In genomic region chr1:205429742-205430464, GRCh38 we compare ENCODE assay signal across 9 cellular contexts. TPM values are rescaled to one million over a fixed set of nuclear protein-coding genes. Genes with fewer than 3 reads are reported as not detected.
DNase-seq lines count a peak whose midpoint lies in the region; ATAC-seq, FAIRE-seq and TF ChIP-seq lines count a peak whose summit lies in the region.
"Had no signal": no experiment of that assay in that cellular context is flagged by ENCODE, and none has a peak within 500 bp of the region (broad histone marks: within the 10 kb centered on the region; RNA-seq: fewer than 3 reads in every experiment).

No MANE protein-coding gene starts in this region.

- POLR2A ChIA-PET in K562 (lab: Yijun Ruan, JAX): interaction anchor here (0.7 kb wide), 2 partner anchors 20 to 45 kb away, joined by 3 read pairs; no protein-coding TSS in a partner anchor

- no peak for DNase-seq in activated T-cell treated with anti-CD3 and anti-CD28 coated beads, Interleukin-2, amount 50 U/mL, for 4 hours
- DNase-seq in activated T-cell treated with anti-CD3 and anti-CD28 coated beads, Interleukin-2, amount 50 U/mL, for 1 hour: no peak
- no peak for DNase-seq in K562 (ENCODE audit: extremely low read depth in 1 of 4, low spot score in 3 of 4)
- DNase-seq in lower lobe of right lung: no peak
- DNase-seq in H54 (ENCODE audit: insufficient read length, low spot score): no peak
- DNase-seq in NCI-H2196 (lab: John Stamatoyannopoulos, UW; ENCODE audit: unreplicated experiment): no peak

- in situ Hi-C loops in K562 (cut with MboI): no loop called here

- no TSS peak for BruUV-seq in K562 (replicated peaks; lab: Mats Ljungman, UMichigan)

- H3K27me3 Mint-ChIP-seq in activated T-cell treated with anti-CD3 and anti-CD28 coated beads, Interleukin-2, amount 50 U/mL, for 4 hours (ENCODE audit: low read depth): peaks cover 14% of the 10 kb centered on the region

- H3K4me1 ChIP-seq in K562 (replicated peaks in 1 of 2; ENCODE audit: control insufficient read depth in 2 of 2, insufficient read depth in 2 of 2, low read length in 2 of 2): peaks cover 6% of the 10 kb centered on the region in 2 experiments; a peak in 4 of 5 replicates
- peaks cover 7% of the 10 kb centered on the region for H3K4me1 ChIP-seq in lower lobe of right lung
- H3K4me1 ChIP-seq in subcutaneous abdominal adipose tissue (ENCODE audit: control insufficient read depth in 5 of 5, insufficient read depth in 5 of 5, low read length in 5 of 5): peaks cover 0 to 12% (median 9%) of the 10 kb centered on the region in 5 donors

- H3K9ac ChIP-seq in K562 (ENCODE audit: insufficient read depth in 1 of 2, low read depth in 2 of 2, low read length in 2 of 2): no peak overlapping the region
- H3K9ac ChIP-seq in subcutaneous abdominal adipose tissue (ENCODE audit: low read length in 5 of 5): peak overlapping the region in 1 of 5 donors; percentile 57

- 20% methylated on average over 19 of the region's 19 CpGs for WGBS in K562 (ENCODE audit: insufficient coverage, low coverage, missing lambda C conversion rate)

- no peak for ATAC-seq in activated T-cell treated with anti-CD3 and anti-CD28 coated beads, Interleukin-2, amount 50 U/mL, for 4 hours
- ATAC-seq in K562: no peak
- no peak for ATAC-seq in lower lobe of right lung
- ATAC-seq in HG03469 (IDR thresholded peaks at IDR 0.05; ENCODE audit: unreplicated experiment): no peak
- ATAC-seq: SK-N-SH treated with all-trans-retinoic acid at 6 μM for 48 hours had no signal

- intact Hi-C loops in K562 (cut with micrococcal nuclease) (loop anchor here (2.0 to 10.0 kb wide), 3 partner anchors 33 to 75 kb away; partner anchors contain the start of gene KLHDC8A), lower lobe of right lung (cut with DNase I) (no loop called here)

- H3K36me3 Mint-ChIP-seq in activated T-cell treated with anti-CD3 and anti-CD28 coated beads, Interleukin-2, amount 50 U/mL, for 4 hours (ENCODE audit: insufficient read depth): no peaks in the 10 kb centered on the region

- H3K4me3 ChIP-seq in K562 (peak overlapping the region; percentile 46; the same call in 1 of the 2 replicates), lower lobe of right lung (peak overlapping the region; percentile 57), subcutaneous abdominal adipose tissue (ENCODE audit: low read depth in 1 of 5, low read length in 5 of 5) (peak overlapping the region; percentile 56 to 66 (median 65))

- peaks cover 24 to 62% of the 10 kb centered on the region in 2 experiments for H3K27me3 ChIP-seq in K562 (ENCODE audit: control insufficient read depth in 2 of 2, insufficient read depth in 2 of 2, low read length in 2 of 2)
- no peaks in the 10 kb centered on the region for H3K27me3 ChIP-seq in lower lobe of right lung (ENCODE audit: low read depth)
- peaks cover 4 to 18% (median 16%) of the 10 kb centered on the region in 5 donors for H3K27me3 ChIP-seq in subcutaneous abdominal adipose tissue (ENCODE audit: control insufficient read depth in 5 of 5, insufficient read depth in 4 of 5, low read length in 5 of 5)

- TF ChIP-seq CTCF in K562 (IDR thresholded peaks at IDR 0.05 in 2 of 3, conservative IDR thresholded peaks at IDR 0.05 in 1 of 3; ENCODE audit: insufficient read depth in 2 of 3, low read depth in 1 of 3, low read length in 3 of 3): no peak
- TF ChIP-seq CTCF in lower lobe of right lung (IDR thresholded peaks at IDR 0.05): no peak

- H3K4me1 Mint-ChIP-seq in activated T-cell treated with anti-CD3 and anti-CD28 coated beads, Interleukin-2, amount 50 U/mL, for 4 hours (ENCODE audit: low read depth): peaks cover 8% of the 10 kb centered on the region

- no peak overlapping the region for H3K27ac ChIP-seq in K562 (ENCODE audit: extremely low read depth, low read depth, low read length)
- no peak overlapping the region for H3K27ac ChIP-seq in lower lobe of right lung
- H3K27ac ChIP-seq in subcutaneous abdominal adipose tissue (ENCODE audit: low read depth, low read length): no peak overlapping the region

- no peak for TF ChIP-seq RAD21 in K562 (CRISPR knock-in tag; conservative IDR thresholded peaks at IDR 0.05 in 1 of 2, IDR thresholded peaks at IDR 0.05 in 1 of 2)

- H3K4me3 Mint-ChIP-seq in activated T-cell treated with anti-CD3 and anti-CD28 coated beads, Interleukin-2, amount 50 U/mL, for 4 hours: peak overlapping the region; percentile 79

- peak overlapping the region; percentile 86 for H2AFZ ChIP-seq in K562 (ENCODE audit: low read depth, low read length)

- no peak for TF ChIP-seq POLR2A in K562 (conservative IDR thresholded peaks at IDR 0.05)
- TF ChIP-seq POLR2A in H54 (IDR thresholded peaks at IDR 0.05; ENCODE audit: low read depth, low read length): no peak

- no peak for FAIRE-seq in K562 (lab: Jason Lieb, UNC)
- no peak for FAIRE-seq in H54 (lab: Jason Lieb, UNC)

- H3K36me3 ChIP-seq in K562 (ENCODE audit: control insufficient read depth, insufficient read depth, low read length) (no peaks in the 10 kb centered on the region), lower lobe of right lung (no peaks in the 10 kb centered on the region), subcutaneous abdominal adipose tissue (ENCODE audit: control insufficient read depth in 5 of 5, insufficient read depth in 5 of 5, low read length in 5 of 5) (no peaks in the 10 kb centered on the region)

- H4K20me1 ChIP-seq in K562 (replicated peaks; ENCODE audit: control insufficient read depth, insufficient read depth, low read length): 0 out of 2 replicates have a peak, but pooled peaks cover 4% of the 10 kb centered on the region

- CTCF ChIA-PET in K562 (lab: Yijun Ruan, JAX; ENCODE audit: low intra/inter-chr PET ratio): interaction anchor here (0.7 kb wide), 1 partner anchor 33 kb away, joined by 4 read pairs; no protein-coding TSS in a partner anchor

- no peaks in the 10 kb centered on the region for H3K79me2 ChIP-seq in K562 (ENCODE audit: control insufficient read depth, insufficient read depth, low read length)

- H3K4me2 ChIP-seq in K562 (ENCODE audit: insufficient read depth, low read length): peak overlapping the region; percentile 87

- no peak for TF ChIP-seq EP300 in K562 (IDR thresholded peaks at IDR 0.05; ENCODE audit: low read length)

- no peaks in the 10 kb centered on the region for H3K9me3 Mint-ChIP-seq in activated T-cell treated with anti-CD3 and anti-CD28 coated beads, Interleukin-2, amount 50 U/mL, for 4 hours

- no peaks in the 10 kb centered on the region for H3K9me1 ChIP-seq in K562 (ENCODE audit: control insufficient read depth, insufficient read depth, low read length)

- H3K9me3 ChIP-seq in K562 (replicated peaks; ENCODE audit: control insufficient read depth, insufficient read depth, low read depth, low read length) (no peaks in the 10 kb centered on the region), lower lobe of right lung (no peaks in the 10 kb centered on the region), subcutaneous abdominal adipose tissue (ENCODE audit: control insufficient read depth in 5 of 5, low read length in 5 of 5) (no peaks in the 10 kb centered on the region)

RNA-seq across cellular contexts. Expression of gene LEMD1, which starts 8.0 kb away (rescaled TPM):
- under 1 TPM in 1 of 3 donors, not detected in 2; 0.74 TPM for total RNA-seq in activated T-cell treated with anti-CD3 and anti-CD28 coated beads, Interleukin-2, amount 50 U/mL, for 4 hours
- 2.9 and 13.1 TPM in 2 replicates for total RNA-seq in K562 (2011; cell fraction: chromatin; rRNA removed; ENCODE audit: low replicate concordance)
- 6.3 and 10.7 TPM in 2 replicates for total RNA-seq in K562 (2011; cell fraction: nucleolus; rRNA removed)
- total RNA-seq in K562 (2011; cell fraction: nucleoplasm; rRNA removed): 4.1 and 5.0 TPM in 2 replicates
- 0.54 and 1.0 TPM in 2 replicates for total RNA-seq in K562 (2014; rRNA removed)
- 0.36 and 0.41 TPM in 2 replicates for total RNA-seq in K562 (2014; rRNA removed; fragmentation: Illumina TruSeq; extraction: Trizol)
- 0.79 and 0.80 TPM in 2 replicates for total RNA-seq in K562 (2015; rRNA removed; fragmentation: Illumina TruSeq; extraction: Trizol)
- 0.47 and 0.60 TPM in 2 replicates for total RNA-seq in K562 (2021)
- polyA plus RNA-seq in K562 (2011; rRNA removed): 2.0 and 2.4 TPM in 2 replicates
- 1.1 and 3.8 TPM in 2 replicates for polyA plus RNA-seq in K562 (2011; cell fraction: cytosol; rRNA removed)
- 3.4 and 14.8 TPM in 2 replicates for polyA plus RNA-seq in K562 (2011; cell fraction: nucleus; rRNA removed)
- polyA plus RNA-seq in K562 (2012): 0.62 and 1.6 TPM in 2 replicates
- 0.79 and 1.2 TPM in 2 replicates for polyA plus RNA-seq in K562 (2014; fragmentation: Illumina TruSeq; extraction: Trizol)
- under 1 TPM in 1 of 2 experiments, not detected in 1; 0.11 TPM for polyA plus RNA-seq in K562 (2014; fragmentation: Nextera tagmentation; extraction: Ambion mirVana)
- polyA plus RNA-seq in K562 (2014; rRNA removed): 0.27 TPM in 1 of 2 replicates, not detected in the other
- 1.9 and 3.9 TPM in 2 replicates for polyA minus RNA-seq in K562 (2011; rRNA and poly(A)+ RNA removed)
- 2.3 and 3.0 TPM in 2 replicates for polyA minus RNA-seq in K562 (2011; cell fraction: cytosol; rRNA and poly(A)+ RNA removed)
- 5.6 and 12.5 TPM in 2 replicates for polyA minus RNA-seq in K562 (2011; cell fraction: nucleus; rRNA and poly(A)+ RNA removed)
- not detected for total RNA-seq in lower lobe of right lung

RNA-seq across cellular contexts. Expression of gene BLACAT1, which starts 25.9 kb away (rescaled TPM):
- under 1 TPM in 2 of 3 donors, not detected in 1; 0.11 to 0.13 TPM for total RNA-seq in activated T-cell treated with anti-CD3 and anti-CD28 coated beads, Interleukin-2, amount 50 U/mL, for 4 hours
- 5.4 and 17.4 TPM in 2 replicates for total RNA-seq in K562 (2011; cell fraction: chromatin; rRNA removed; ENCODE audit: low replicate concordance)
- 5.8 and 9.7 TPM in 2 replicates for total RNA-seq in K562 (2011; cell fraction: nucleolus; rRNA removed)
- total RNA-seq in K562 (2011; cell fraction: nucleoplasm; rRNA removed): 7.8 and 9.5 TPM in 2 replicates
- total RNA-seq in K562 (2014; rRNA removed) (0.37 and 0.73 TPM in 2 replicates), K562 (2014; rRNA removed; fragmentation: Illumina TruSeq; extraction: Trizol) (0.73 and 1.1 TPM in 2 replicates), K562 (2015; rRNA removed; fragmentation: Illumina TruSeq; extraction: Trizol) (0.45 and 0.47 TPM in 2 replicates), K562 (2021) (0.83 and 1.0 TPM in 2 replicates), lower lobe of right lung (1.0 TPM)
- polyA plus RNA-seq in K562 (2011; rRNA removed) (3.4 and 5.9 TPM in 2 replicates), K562 (2014; fragmentation: Illumina TruSeq; extraction: Trizol) (1.2 and 1.6 TPM in 2 replicates), K562 (2014; fragmentation: Nextera tagmentation; extraction: Ambion mirVana) (under 1 TPM; 0.10 to 0.17 TPM), K562 (2014; rRNA removed) (0.84 and 1.3 TPM in 2 replicates)
- polyA plus RNA-seq in K562 (2011; cell fraction: cytosol; rRNA removed): 2.6 and 3.6 TPM in 2 replicates
- polyA plus RNA-seq in K562 (2011; cell fraction: nucleus; rRNA removed): 7.5 and 19.7 TPM in 2 replicates
- polyA plus RNA-seq in K562 (2012): 1.2 and 3.3 TPM in 2 replicates
- 3.0 and 5.2 TPM in 2 replicates for polyA minus RNA-seq in K562 (2011; rRNA and poly(A)+ RNA removed)
- polyA minus RNA-seq in K562 (2011; cell fraction: cytosol; rRNA and poly(A)+ RNA removed): 0.55 and 1.3 TPM in 2 replicates
- polyA minus RNA-seq in K562 (2011; cell fraction: nucleus; rRNA and poly(A)+ RNA removed): 3.4 and 4.8 TPM in 2 replicates
